Comparison of ENCODE assay signal across 36 cellular contexts in genomic region chr11:63240098-63240497, GRCh38. TPM values are rescaled to one million over a fixed set of nuclear protein-coding genes. Genes with fewer than 3 reads are reported as not detected.
"Had no signal": no experiment of that assay in that cellular context is flagged by ENCODE, and none has a peak within 500 bp of the region (broad histone marks: within the 10 kb centered on the region; RNA-seq: fewer than 3 reads in every experiment).

No MANE protein-coding gene starts in this region.

- DNase-seq: activated CD4-positive, alpha-beta T cell treated with anti-CD3 and anti-CD28 coated beads, Interleukin-2, amount 10 ng/mL, durations not matched to agents 24 days and 14 days; activated CD4-positive, alpha-beta T cell treated with anti-CD3 and anti-CD28 coated beads, Interleukin-2, amount 50 U/mL, for 4 hours; activated CD8-positive, alpha-beta T cell treated with anti-CD3 and anti-CD28 coated beads for 36 hours; activated gamma-delta T cell; activated naive CD4-positive, alpha-beta T cell treated with Interleukin-2 at 50 U/mL for 16 hours; activated naive CD8-positive, alpha-beta T cell treated with anti-CD3 and anti-CD28 coated beads, Interleukin-2, amount 10 ng/mL, durations not matched to agents 7 days and 5 days; activated T-cell treated with anti-CD3 and anti-CD28 coated beads, Interleukin-2, amount 50 U/mL, for 1 hour; activated T-cell treated with anti-CD3 and anti-CD28 coated beads, Interleukin-2, amount 50 U/mL, for 72 hours; amygdala; Karpas-422; NCI-H1048; NCI-H1105 treated with DMSO at 0.1 percent for 48 hours; NCI-H1436; NCI-H1694; NCI-H1930; NCI-H2081 treated with DMSO at 0.1 percent for 48 hours; NCI-H345; NCI-H524 treated with DMSO at 0.1 percent for 48 hours; NK-92 treated with Interleukin-12 subunit alpha and Interleukin-12 subunit beta, amount 100 ng/mL, for 24 hours; Peyer's patch; SIG-M5; SW 1271; T-helper 1 cell; T-helper 2 cell; T-helper 9 cell had no signal

- H3K9me3 ChIP-seq: ascending aorta, Peyer's patch had no signal

- ATAC-seq: activated CD8-positive, alpha-beta T cell treated with anti-CD3 and anti-CD28 coated beads for 36 hours; activated T-cell treated with anti-CD3 and anti-CD28 coated beads, Interleukin-2, amount 50 U/mL, for 72 hours; PC-3; Right ventricle myocardium inferior; SK-N-SH treated with all-trans-retinoic acid at 6 μM for 48 hours had no signal

- H3K4me1 ChIP-seq: ascending aorta, Peyer's patch had no signal

- H3K27me3 ChIP-seq: ascending aorta, Peyer's patch had no signal

- H3K36me3 ChIP-seq: ascending aorta, Peyer's patch had no signal

- H3K27ac ChIP-seq: ascending aorta, Peyer's patch, RWPE1 had no signal

- H3K4me3 ChIP-seq: ascending aorta, Peyer's patch had no signal

RNA-seq across cellular contexts. Expression of gene SLC22A25, which starts 3.3 kb away (rescaled TPM):
- total RNA-seq: activated CD4-positive, alpha-beta T cell treated with anti-CD3 and anti-CD28 coated beads, Interleukin-2, amount 10 ng/mL, durations not matched to agents 24 days and 14 days; activated CD8-positive, alpha-beta memory T cell treated with anti-CD3 and anti-CD28 coated beads for 36 hours; activated CD8-positive, alpha-beta T cell treated with anti-CD3 and anti-CD28 coated beads for 36 hours; activated naive CD8-positive, alpha-beta T cell treated with anti-CD3 and anti-CD28 coated beads, Interleukin-2, amount 10 ng/mL, durations not matched to agents 7 days and 5 days; activated T-cell treated with anti-CD3 and anti-CD28 coated beads, Interleukin-2, amount 50 U/mL, for 72 hours; activated T-helper 2 cell treated with anti-CD3 and anti-CD28 coated beads, Interferon-gamma antibody, Interleukin-2, Interleukin-4, amounts not matched to agents 10 μg/mL and 5 μg/mL and 100 μg/mL, durations not matched to agents 14 hours and 24 hours and 36 hours; ascending aorta; cardiac septum; MCF 10A; NCI-H460; PC-3; Peyer's patch; Right ventricle myocardium inferior; SK-MEL-5 had no signal
